ENCODE assay signal across 1 cellular context in the genomic region with DNA sequence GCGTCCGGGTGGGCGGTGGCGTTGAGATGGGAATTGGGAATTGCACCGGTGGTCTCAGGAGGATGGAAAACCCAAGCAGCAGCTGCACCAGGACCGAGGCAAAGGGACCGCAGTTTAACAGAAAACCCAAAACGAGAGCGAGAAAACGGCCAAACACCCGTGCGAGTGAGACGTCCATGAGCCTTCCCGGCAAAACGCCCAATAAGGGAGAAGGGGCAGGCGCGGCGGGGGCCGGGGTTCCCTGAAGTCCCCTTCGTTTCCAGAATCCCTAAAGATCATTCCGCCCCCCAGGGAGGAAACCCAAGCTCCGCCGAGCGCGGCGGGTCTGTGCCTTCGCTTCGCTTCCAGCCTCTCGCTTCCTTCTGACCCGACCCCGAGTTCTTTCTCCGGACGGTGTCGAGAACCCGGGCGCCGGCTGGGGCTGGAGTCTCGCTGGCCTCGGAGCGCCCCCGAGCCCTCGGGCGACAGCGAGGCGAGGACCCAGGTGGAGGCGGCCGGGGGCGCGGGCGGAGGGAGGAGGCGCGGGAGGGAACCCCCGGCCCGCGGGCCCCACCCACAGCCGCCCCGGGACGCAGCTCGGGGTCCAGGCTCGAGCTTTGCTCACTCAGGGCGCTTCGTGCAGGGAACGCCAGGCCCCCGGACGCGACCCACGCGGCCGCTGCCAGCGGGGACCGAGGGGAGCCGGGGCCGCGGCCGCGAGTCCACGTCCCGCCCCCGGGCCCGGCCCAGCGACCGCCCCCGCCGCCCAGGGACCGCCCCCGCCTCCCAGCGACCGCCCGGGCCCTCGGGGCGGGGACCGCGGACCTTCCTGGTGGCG.
TF ChIP-seq lines count a peak whose summit lies in the region.

A gene (plus strand): TSS at position 799 of the 817 bp plus-strand sequence. CDS start 691 bp downstream, outside the sequence.

TF ChIP-seq in K562, 482 proteins besides CTCF, POLR2A, EP300 and RAD21 (continued from another document and continues in another):
- TF ChIP-seq, protein P1, sequence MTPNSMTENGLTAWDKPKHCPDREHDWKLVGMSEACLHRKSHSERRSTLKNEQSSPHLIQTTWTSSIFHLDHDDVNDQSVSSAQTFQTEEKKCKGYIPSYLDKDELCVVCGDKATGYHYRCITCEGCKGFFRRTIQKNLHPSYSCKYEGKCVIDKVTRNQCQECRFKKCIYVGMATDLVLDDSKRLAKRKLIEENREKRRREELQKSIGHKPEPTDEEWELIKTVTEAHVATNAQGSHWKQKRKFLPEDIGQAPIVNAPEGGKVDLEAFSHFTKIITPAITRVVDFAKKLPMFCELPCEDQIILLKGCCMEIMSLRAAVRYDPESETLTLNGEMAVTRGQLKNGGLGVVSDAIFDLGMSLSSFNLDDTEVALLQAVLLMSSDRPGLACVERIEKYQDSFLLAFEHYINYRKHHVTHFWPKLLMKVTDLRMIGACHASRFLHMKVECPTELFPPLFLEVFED (CRISPR knock-in tag; conservative IDR thresholded peaks at IDR 0.05), result no peak
- TF ChIP-seq, protein P2, sequence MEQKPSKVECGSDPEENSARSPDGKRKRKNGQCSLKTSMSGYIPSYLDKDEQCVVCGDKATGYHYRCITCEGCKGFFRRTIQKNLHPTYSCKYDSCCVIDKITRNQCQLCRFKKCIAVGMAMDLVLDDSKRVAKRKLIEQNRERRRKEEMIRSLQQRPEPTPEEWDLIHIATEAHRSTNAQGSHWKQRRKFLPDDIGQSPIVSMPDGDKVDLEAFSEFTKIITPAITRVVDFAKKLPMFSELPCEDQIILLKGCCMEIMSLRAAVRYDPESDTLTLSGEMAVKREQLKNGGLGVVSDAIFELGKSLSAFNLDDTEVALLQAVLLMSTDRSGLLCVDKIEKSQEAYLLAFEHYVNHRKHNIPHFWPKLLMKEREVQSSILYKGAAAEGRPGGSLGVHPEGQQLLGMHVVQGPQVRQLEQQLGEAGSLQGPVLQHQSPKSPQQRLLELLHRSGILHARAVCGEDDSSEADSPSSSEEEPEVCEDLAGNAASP (IDR thresholded peaks at IDR 0.05), result no peak
- TF ChIP-seq ILK (tag; IDR thresholded peaks at IDR 0.05; ENCODE audit: borderline replicate concordance, low read depth) (no peak), L3MBTL2 (IDR thresholded peaks at IDR 0.05) (peak; percentile 72), SP1 (CRISPR knock-in tag; IDR thresholded peaks at IDR 0.05) (0 out of 2 replicates have a peak, but pooled peaks have one; percentile 39), HOXB6 (CRISPR knock-in tag; IDR thresholded peaks at IDR 0.05; ENCODE audit: borderline replicate concordance) (no peak), RBBP5 (IDR thresholded peaks at IDR 0.05; ENCODE audit: borderline replicate concordance, insufficient read depth, low read length, poor library complexity, severe bottlenecking) (peak; percentile 68), CXXC5 (CRISPR knock-in tag; IDR thresholded peaks at IDR 0.05) (peak; percentile 64), KDM4B (IDR thresholded peaks at IDR 0.05; ENCODE audit: borderline replicate concordance in 2 of 2, low read depth in 1 of 2) (0 out of 4 replicates have a peak, but pooled peaks of 1 of the 2 experiments have one; percentile 17), ZNF699 (CRISPR knock-in tag; IDR thresholded peaks at IDR 0.05; ENCODE audit: insufficient replicate concordance) (no peak), CHD1 (IDR thresholded peaks at IDR 0.05; ENCODE audit: low read length) (peak; percentile 41), PHTF2 (CRISPR knock-in tag; IDR thresholded peaks at IDR 0.05) (peak; percentile 20; the same call in 1 of the 2 replicates), SMARCE1 (IDR thresholded peaks at IDR 0.05) (0 out of 2 replicates have a peak, but pooled peaks have one; percentile 46), NONO (IDR thresholded peaks at IDR 0.05; ENCODE audit: low read depth in 2 of 2, low read length in 1 of 2) (peak in 1 of 2 experiments; percentile 68; a peak in 1 of 4 replicates), ARHGAP35 (IDR thresholded peaks at IDR 0.05; ENCODE audit: partially characterized antibody) (peak; percentile 50), FOSL1 (tag; conservative IDR thresholded peaks at IDR 0.05) (no peak), XRCC5 (IDR thresholded peaks at IDR 0.05; ENCODE audit: low read depth, low read length) (0 out of 2 replicates have a peak, but pooled peaks have one; percentile 33), SAP30 (IDR thresholded peaks at IDR 0.05; ENCODE audit: borderline replicate concordance, insufficient read depth, low read depth, low read length, poor library complexity, severe bottlenecking) (no peak), YY1 (IDR thresholded peaks at IDR 0.05; ENCODE audit: borderline replicate concordance in 1 of 3, control insufficient read depth in 1 of 3, extremely low read depth in 1 of 3, insufficient read depth in 3 of 3, insufficient read length in 1 of 3, insufficient replicate concordance in 2 of 3, low read depth in 1 of 3, low read length in 2 of 3) (peak in 1 of 3 experiments; percentile 29), GTF2A2 (tag; IDR thresholded peaks at IDR 0.05) (no peak), CBX3 (IDR thresholded peaks at IDR 0.05; ENCODE audit: borderline replicate concordance in 1 of 2, low read length in 2 of 2) (no peak), POLR2G (IDR thresholded peaks at IDR 0.05; ENCODE audit: low read depth, low read length) (peak; percentile 78), MBD2 (IDR thresholded peaks at IDR 0.05; ENCODE audit: borderline replicate concordance, low read depth) (no peak), BCOR (IDR thresholded peaks at IDR 0.05) (0 out of 2 replicates have a peak, but pooled peaks have one; percentile 10), PHF8 (IDR thresholded peaks at IDR 0.05; ENCODE audit: borderline replicate concordance, low read length) (peak; percentile 56; the same call in 1 of the 2 replicates), SIN3B (IDR thresholded peaks at IDR 0.05; ENCODE audit: low read depth) (0 out of 2 replicates have a peak, but pooled peaks have one; percentile 38), ATF7 (IDR thresholded peaks at IDR 0.05) (no peak), HDAC2 (IDR thresholded peaks at IDR 0.05) (0 out of 2 replicates have a peak, but pooled peaks have one; percentile 25)
- TF ChIP-seq, protein P3, sequence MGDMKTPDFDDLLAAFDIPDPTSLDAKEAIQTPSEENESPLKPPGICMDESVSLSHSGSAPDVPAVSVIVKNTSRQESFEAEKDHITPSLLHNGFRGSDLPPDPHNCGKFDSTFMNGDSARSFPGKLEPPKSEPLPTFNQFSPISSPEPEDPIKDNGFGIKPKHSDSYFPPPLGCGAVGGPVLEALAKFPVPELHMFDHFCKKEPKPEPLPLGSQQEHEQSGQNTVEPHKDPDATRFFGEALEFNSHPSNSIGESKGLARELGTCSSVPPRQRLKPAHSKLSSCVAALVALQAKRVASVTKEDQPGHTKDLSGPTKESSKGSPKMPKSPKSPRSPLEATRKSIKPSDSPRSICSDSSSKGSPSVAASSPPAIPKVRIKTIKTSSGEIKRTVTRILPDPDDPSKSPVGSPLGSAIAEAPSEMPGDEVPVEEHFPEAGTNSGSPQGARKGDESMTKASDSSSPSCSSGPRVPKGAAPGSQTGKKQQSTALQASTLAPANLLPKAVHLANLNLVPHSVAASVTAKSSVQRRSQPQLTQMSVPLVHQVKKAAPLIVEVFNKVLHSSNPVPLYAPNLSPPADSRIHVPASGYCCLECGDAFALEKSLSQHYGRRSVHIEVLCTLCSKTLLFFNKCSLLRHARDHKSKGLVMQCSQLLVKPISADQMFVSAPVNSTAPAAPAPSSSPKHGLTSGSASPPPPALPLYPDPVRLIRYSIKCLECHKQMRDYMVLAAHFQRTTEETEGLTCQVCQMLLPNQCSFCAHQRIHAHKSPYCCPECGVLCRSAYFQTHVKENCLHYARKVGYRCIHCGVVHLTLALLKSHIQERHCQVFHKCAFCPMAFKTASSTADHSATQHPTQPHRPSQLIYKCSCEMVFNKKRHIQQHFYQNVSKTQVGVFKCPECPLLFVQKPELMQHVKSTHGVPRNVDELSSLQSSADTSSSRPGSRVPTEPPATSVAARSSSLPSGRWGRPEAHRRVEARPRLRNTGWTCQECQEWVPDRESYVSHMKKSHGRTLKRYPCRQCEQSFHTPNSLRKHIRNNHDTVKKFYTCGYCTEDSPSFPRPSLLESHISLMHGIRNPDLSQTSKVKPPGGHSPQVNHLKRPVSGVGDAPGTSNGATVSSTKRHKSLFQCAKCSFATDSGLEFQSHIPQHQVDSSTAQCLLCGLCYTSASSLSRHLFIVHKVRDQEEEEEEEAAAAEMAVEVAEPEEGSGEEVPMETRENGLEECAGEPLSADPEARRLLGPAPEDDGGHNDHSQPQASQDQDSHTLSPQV (IDR thresholded peaks at IDR 0.05), result peak; percentile 36; the same call in 1 of the 2 replicates
- TF ChIP-seq, protein P4, sequence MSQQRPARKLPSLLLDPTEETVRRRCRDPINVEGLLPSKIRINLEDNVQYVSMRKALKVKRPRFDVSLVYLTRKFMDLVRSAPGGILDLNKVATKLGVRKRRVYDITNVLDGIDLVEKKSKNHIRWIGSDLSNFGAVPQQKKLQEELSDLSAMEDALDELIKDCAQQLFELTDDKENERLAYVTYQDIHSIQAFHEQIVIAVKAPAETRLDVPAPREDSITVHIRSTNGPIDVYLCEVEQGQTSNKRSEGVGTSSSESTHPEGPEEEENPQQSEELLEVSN (IDR thresholded peaks at IDR 0.05; ENCODE audit: borderline replicate concordance in 1 of 2, extremely low read depth in 1 of 2, insufficient read depth in 1 of 2, insufficient read length in 1 of 2, low read depth in 1 of 2, low read length in 1 of 2, poor library complexity in 1 of 2, severe bottlenecking in 1 of 2), result peak; percentile 20 to 76
- TF ChIP-seq, protein P5, sequence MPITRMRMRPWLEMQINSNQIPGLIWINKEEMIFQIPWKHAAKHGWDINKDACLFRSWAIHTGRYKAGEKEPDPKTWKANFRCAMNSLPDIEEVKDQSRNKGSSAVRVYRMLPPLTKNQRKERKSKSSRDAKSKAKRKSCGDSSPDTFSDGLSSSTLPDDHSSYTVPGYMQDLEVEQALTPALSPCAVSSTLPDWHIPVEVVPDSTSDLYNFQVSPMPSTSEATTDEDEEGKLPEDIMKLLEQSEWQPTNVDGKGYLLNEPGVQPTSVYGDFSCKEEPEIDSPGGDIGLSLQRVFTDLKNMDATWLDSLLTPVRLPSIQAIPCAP (CRISPR knock-in tag; IDR thresholded peaks at IDR 0.05; ENCODE audit: borderline replicate concordance), result no peak
- TF ChIP-seq, protein P6, sequence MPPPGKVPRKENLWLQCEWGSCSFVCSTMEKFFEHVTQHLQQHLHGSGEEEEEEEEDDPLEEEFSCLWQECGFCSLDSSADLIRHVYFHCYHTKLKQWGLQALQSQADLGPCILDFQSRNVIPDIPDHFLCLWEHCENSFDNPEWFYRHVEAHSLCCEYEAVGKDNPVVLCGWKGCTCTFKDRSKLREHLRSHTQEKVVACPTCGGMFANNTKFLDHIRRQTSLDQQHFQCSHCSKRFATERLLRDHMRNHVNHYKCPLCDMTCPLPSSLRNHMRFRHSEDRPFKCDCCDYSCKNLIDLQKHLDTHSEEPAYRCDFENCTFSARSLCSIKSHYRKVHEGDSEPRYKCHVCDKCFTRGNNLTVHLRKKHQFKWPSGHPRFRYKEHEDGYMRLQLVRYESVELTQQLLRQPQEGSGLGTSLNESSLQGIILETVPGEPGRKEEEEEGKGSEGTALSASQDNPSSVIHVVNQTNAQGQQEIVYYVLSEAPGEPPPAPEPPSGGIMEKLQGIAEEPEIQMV (tag; conservative IDR thresholded peaks at IDR 0.05; ENCODE audit: low read depth), result peak; percentile 60; the same call in 1 of the 2 replicates
- TF ChIP-seq, protein P7, sequence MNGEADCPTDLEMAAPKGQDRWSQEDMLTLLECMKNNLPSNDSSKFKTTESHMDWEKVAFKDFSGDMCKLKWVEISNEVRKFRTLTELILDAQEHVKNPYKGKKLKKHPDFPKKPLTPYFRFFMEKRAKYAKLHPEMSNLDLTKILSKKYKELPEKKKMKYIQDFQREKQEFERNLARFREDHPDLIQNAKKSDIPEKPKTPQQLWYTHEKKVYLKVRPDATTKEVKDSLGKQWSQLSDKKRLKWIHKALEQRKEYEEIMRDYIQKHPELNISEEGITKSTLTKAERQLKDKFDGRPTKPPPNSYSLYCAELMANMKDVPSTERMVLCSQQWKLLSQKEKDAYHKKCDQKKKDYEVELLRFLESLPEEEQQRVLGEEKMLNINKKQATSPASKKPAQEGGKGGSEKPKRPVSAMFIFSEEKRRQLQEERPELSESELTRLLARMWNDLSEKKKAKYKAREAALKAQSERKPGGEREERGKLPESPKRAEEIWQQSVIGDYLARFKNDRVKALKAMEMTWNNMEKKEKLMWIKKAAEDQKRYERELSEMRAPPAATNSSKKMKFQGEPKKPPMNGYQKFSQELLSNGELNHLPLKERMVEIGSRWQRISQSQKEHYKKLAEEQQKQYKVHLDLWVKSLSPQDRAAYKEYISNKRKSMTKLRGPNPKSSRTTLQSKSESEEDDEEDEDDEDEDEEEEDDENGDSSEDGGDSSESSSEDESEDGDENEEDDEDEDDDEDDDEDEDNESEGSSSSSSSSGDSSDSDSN (IDR thresholded peaks at IDR 0.05; ENCODE audit: borderline replicate concordance in 1 of 2, low read depth in 2 of 2, low read length in 2 of 2), result peak in 1 of 2 experiments; percentile 28; a peak in 1 of 4 replicates
- TF ChIP-seq, protein P8, sequence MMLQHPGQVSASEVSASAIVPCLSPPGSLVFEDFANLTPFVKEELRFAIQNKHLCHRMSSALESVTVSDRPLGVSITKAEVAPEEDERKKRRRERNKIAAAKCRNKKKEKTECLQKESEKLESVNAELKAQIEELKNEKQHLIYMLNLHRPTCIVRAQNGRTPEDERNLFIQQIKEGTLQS (IDR thresholded peaks at IDR 0.05), result no peak
- TF ChIP-seq, protein P8 (CRISPR knock-in tag; conservative IDR thresholded peaks at IDR 0.05), result no peak
- TF ChIP-seq, protein P9, sequence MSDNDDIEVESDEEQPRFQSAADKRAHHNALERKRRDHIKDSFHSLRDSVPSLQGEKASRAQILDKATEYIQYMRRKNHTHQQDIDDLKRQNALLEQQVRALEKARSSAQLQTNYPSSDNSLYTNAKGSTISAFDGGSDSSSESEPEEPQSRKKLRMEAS (CRISPR knock-in tag; IDR thresholded peaks at IDR 0.05), result 0 out of 2 replicates have a peak, but pooled peaks have one; percentile 17
